Comparison of ENCODE assay signal across 24 cellular contexts in the genomic region with DNA sequence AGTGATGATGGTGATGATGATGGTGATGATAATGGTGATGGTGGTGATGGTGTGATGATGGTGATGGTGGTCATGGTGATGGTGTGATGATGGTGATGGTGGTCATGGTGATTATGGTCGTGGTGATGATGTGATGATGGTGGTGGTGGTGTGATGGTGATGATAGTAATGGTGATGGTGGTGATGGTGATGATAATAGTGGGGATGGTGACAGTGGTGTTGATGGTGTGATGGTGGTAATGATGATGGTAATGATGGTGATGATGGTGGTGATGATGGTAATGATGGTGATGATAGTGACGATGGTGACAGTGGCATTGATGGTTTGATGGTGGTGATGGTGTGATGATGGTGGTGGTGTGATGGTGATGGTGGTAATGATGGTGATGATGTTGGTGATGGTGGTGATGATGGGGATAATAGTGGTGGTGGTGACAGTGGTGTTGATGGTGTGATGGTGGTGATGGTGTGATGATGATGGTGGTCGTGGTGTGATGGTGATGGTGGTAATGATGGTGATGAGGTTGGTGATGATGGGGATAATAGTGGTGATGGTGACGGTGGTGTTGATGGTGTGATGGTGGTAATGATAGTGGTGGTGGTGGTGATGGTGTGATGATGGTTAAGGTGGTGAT.
"Had no signal": no experiment of that assay in that cellular context is flagged by ENCODE, and none has a peak within 500 bp of the region (broad histone marks: within the 10 kb centered on the region; RNA-seq: fewer than 3 reads in every experiment).

No MANE protein-coding gene starts in this region.

- H3K4me3 ChIP-seq: ascending aorta, Peyer's patch, SJSA1 had no signal

- H3K27me3 ChIP-seq: ascending aorta, Peyer's patch, SJSA1 had no signal

- DNase-seq: activated CD4-positive, alpha-beta T cell treated with anti-CD3 and anti-CD28 coated beads for 48 hours; activated CD4-positive, alpha-beta T cell treated with anti-CD3 and anti-CD28 coated beads, Interleukin-2, amount 50 U/mL, for 4 hours; activated CD4-positive, CD25-positive, alpha-beta regulatory T cell treated with anti-CD3 and anti-CD28 coated beads, Interleukin-2, amount 50 U/mL, for 72 hours; activated CD8-positive, alpha-beta memory T cell treated with anti-CD3 and anti-CD28 coated beads, Interleukin-2, amount 10 ng/mL, durations not matched to agents 7 days and 5 days; activated effector memory CD4-positive, alpha-beta T cell treated with Interleukin-2 at 50 U/mL for 16 hours; activated naive CD4-positive, alpha-beta T cell; activated T-cell treated with anti-CD3 and anti-CD28 coated beads, Interleukin-2, amount 50 U/mL, for 24 hours; NCI-H1092; NCI-H1417; NCI-H2029; NCI-H2107; NCI-H2171 treated with DMSO at 0.1 percent for 48 hours; NCI-H345; NCI-H510A; NCI-H69; NK-92 treated with Interleukin-12 subunit alpha and Interleukin-12 subunit beta, amount 100 ng/mL, for 24 hours; OCI-M1; Peyer's patch; SHP77; SW 1271; T-helper 9 cell had no signal

- H3K4me1 ChIP-seq: ascending aorta, Peyer's patch, SJSA1 had no signal

- H3K4me2 ChIP-seq: KMS-11 had no signal

- H3K9me3 ChIP-seq: ascending aorta, Peyer's patch, SJSA1 had no signal

- H3K27ac ChIP-seq: ascending aorta, KMS-11, Peyer's patch, SJSA1 had no signal

- H3K36me3 ChIP-seq: ascending aorta, Peyer's patch, SJSA1 had no signal

- H3K9ac ChIP-seq: KMS-11 had no signal
